Comparison of ENCODE assay signal across 32 cellular contexts in genomic region chr1:189987509-189987908, GRCh38.
"Had no signal": no experiment of that assay in that cellular context is flagged by ENCODE, and none has a peak within 500 bp of the region (broad histone marks: within the 10 kb centered on the region; RNA-seq: fewer than 3 reads in every experiment).

No MANE protein-coding gene starts in this region.

- ATAC-seq: left colon; left lung; lower lobe of right lung; natural killer cell; right lobe of liver; stimulated activated memory B cell treated with anti-CD40 and anti-IgM and Interleukin-4, amounts not matched to agents 10 μg/mL and 1 μg/mL and 100 μg/mL, for 72 hours; stimulated activated naive CD8-positive, alpha-beta T cell treated with anti-CD3 and anti-CD28 coated beads, Interleukin-15, amount 100 ng/mL, for 72 hours had no signal

- H3K27ac Mint-ChIP-seq: immature natural killer cell; naive B cell; natural killer cell; nephron progenitor cell; neural progenitor cell; progenitor cell of endocrine pancreas; stimulated activated memory B cell treated with anti-CD40 and anti-IgM and Interleukin-4, amounts not matched to agents 10 μg/mL and 1 μg/mL and 100 μg/mL, for 72 hours; stimulated activated naive CD8-positive, alpha-beta T cell treated with anti-CD3 and anti-CD28 coated beads, Interleukin-15, amount 100 ng/mL, for 72 hours had no signal

- H3K36me3 ChIP-seq: left lung, lower lobe of right lung, neural progenitor cell, neutrophil, right atrium auricular region, right lobe of liver, thyroid gland, transverse colon, upper lobe of left lung, vagina had no signal

- H3K4me3 ChIP-seq: left lung, lower lobe of right lung, neural progenitor cell, right atrium auricular region, right lobe of liver, smooth muscle cell, testis, thyroid gland, transverse colon, upper lobe of left lung, vagina had no signal

- H3K27me3 Mint-ChIP-seq: naive B cell; progenitor cell of endocrine pancreas; stimulated activated memory B cell treated with anti-CD40 and anti-IgM and Interleukin-4, amounts not matched to agents 10 μg/mL and 1 μg/mL and 100 μg/mL, for 72 hours; stimulated activated naive CD8-positive, alpha-beta T cell treated with anti-CD3 and anti-CD28 coated beads, Interleukin-15, amount 100 ng/mL, for 72 hours had no signal

- H3K27ac ChIP-seq: left lung, lower lobe of right lung, neural progenitor cell, neutrophil, parathyroid adenoma, right atrium auricular region, right lobe of liver, testis, thyroid gland, transverse colon, upper lobe of left lung, vagina had no signal

- H3K36me3 Mint-ChIP-seq: neural progenitor cell; stimulated activated memory B cell treated with anti-CD40 and anti-IgM and Interleukin-4, amounts not matched to agents 10 μg/mL and 1 μg/mL and 100 μg/mL, for 72 hours had no signal

- H2AFZ ChIP-seq: neural progenitor cell, parathyroid adenoma had no signal

- FAIRE-seq: islet of Langerhans, kidney had no signal

- H3K27me3 ChIP-seq: left lung, neural progenitor cell, neutrophil, right atrium auricular region, right lobe of liver, testis, thyroid gland, transverse colon, upper lobe of left lung, vagina had no signal

- H3K4me2 ChIP-seq: neural progenitor cell, smooth muscle cell had no signal

- H3K79me2 ChIP-seq: parathyroid adenoma had no signal

- H3K9ac ChIP-seq: neural progenitor cell, parathyroid adenoma had no signal

- H3K4me1 Mint-ChIP-seq: immature natural killer cell; naive B cell; natural killer cell; neural progenitor cell; stimulated activated memory B cell treated with anti-CD40 and anti-IgM and Interleukin-4, amounts not matched to agents 10 μg/mL and 1 μg/mL and 100 μg/mL, for 72 hours; stimulated activated naive CD8-positive, alpha-beta T cell treated with anti-CD3 and anti-CD28 coated beads, Interleukin-15, amount 100 ng/mL, for 72 hours had no signal

- H3K4me3 Mint-ChIP-seq: immature natural killer cell; naive B cell; natural killer cell; nephron progenitor cell; neural progenitor cell; stimulated activated memory B cell treated with anti-CD40 and anti-IgM and Interleukin-4, amounts not matched to agents 10 μg/mL and 1 μg/mL and 100 μg/mL, for 72 hours; stimulated activated naive CD8-positive, alpha-beta T cell treated with anti-CD3 and anti-CD28 coated beads, Interleukin-15, amount 100 ng/mL, for 72 hours had no signal

- DNase-seq: hypothalamus; immature natural killer cell; kidney; left colon; left lung; lower lobe of right lung; mammary epithelial cell; mesenchymal stem cell; naive B cell; natural killer cell; nephron progenitor cell; occipital lobe; right lobe of liver; stimulated activated CD4-positive, alpha-beta T cell treated with anti-CD3 and anti-CD28 coated beads, Interleukin-1b, Interleukin-23, amount 100 ng/mL, for 48 hours; stimulated activated CD4-positive, alpha-beta T cell treated with anti-CD3 and anti-CD28 coated beads, Interleukin-2, amount 100 ng/mL, for 48 hours; stimulated activated CD4-positive, alpha-beta T cell treated with anti-CD3 and anti-CD28 coated beads, Interleukin-4, amount 100 ng/mL, for 4 hours; stimulated activated CD8-positive, alpha-beta memory T cell treated with anti-CD3 and anti-CD28 coated beads, Interleukin-4, amount 100 ng/mL, for 48 hours; stimulated activated naive CD4-positive, alpha-beta T cell treated with Interleukin-2 at 50 U/mL for 16 hours; stimulated activated naive CD8-positive, alpha-beta T cell treated with anti-CD3 and anti-CD28 coated beads, Interleukin-15, amount 100 ng/mL, for 72 hours; testis; thyroid gland; transverse colon; upper lobe of left lung had no signal

- H3K4me1 ChIP-seq: left lung, lower lobe of right lung, neural progenitor cell, parathyroid adenoma, right atrium auricular region, right lobe of liver, testis, thyroid gland, transverse colon, upper lobe of left lung, vagina had no signal

- H3K9me3 ChIP-seq: neutrophil, right lobe of liver, testis, thyroid gland, transverse colon, vagina had no signal
